ENCODE assay signal across 1 cellular context in the genomic region with DNA sequence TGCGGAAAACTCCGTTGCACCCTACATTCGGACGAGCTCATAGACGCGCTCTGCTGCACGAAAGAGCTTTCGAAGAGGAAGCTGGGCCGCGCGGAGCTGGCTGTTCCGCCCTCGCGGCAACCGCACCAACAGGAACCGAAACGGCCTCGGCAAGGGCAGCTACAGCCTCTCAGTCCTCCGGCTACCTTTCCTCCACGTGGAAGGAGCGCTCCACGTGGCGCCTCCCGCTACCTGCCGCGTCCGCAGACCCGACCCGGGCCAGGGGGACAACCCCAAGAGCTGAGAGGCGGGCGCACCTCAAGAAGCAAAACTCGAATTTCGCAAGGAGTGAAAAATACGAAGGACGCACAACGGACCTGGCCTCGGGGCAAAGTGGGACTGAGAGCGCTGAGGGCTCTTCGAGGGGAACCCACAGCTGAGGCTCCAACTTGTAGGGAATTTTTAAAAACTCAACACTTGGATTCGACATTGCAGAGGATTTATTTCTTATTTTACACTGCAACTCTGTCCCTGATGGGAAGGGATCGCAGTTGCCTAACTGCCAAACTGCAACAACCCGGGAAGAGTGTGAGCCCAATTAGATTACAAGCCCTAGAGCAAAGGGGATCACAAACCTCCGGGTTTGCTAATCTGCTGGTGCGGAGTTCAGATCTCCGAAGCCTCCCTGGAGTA.
TF ChIP-seq lines count a peak whose summit lies in the region.

No MANE protein-coding gene starts in this region.

TF ChIP-seq in SK-N-SH, 30 proteins besides CTCF, POLR2A, EP300 and RAD21:
- 0 out of 2 replicates have a peak, but pooled peaks have one; percentile 23 for TF ChIP-seq MXI1 (IDR thresholded peaks at IDR 0.05; ENCODE audit: low read depth, low read length)
- TF ChIP-seq, protein P1, sequence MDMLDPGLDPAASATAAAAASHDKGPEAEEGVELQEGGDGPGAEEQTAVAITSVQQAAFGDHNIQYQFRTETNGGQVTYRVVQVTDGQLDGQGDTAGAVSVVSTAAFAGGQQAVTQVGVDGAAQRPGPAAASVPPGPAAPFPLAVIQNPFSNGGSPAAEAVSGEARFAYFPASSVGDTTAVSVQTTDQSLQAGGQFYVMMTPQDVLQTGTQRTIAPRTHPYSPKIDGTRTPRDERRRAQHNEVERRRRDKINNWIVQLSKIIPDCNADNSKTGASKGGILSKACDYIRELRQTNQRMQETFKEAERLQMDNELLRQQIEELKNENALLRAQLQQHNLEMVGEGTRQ (IDR thresholded peaks at IDR 0.05; ENCODE audit: borderline replicate concordance, low read depth, low read length), result no peak
- no peak for TF ChIP-seq ELF1 (IDR thresholded peaks at IDR 0.05)
